Comparison of ENCODE assay signal across 8 cellular contexts in genomic region chr10:22320591-22321155, GRCh38. TPM values are rescaled to one million over a fixed set of nuclear protein-coding genes. Genes with fewer than 3 reads are reported as not detected.
DNase-seq lines count a peak whose midpoint lies in the region; ATAC-seq and TF ChIP-seq lines count a peak whose summit lies in the region.

Gene BMI1, plus strand, starts transcription at chr10:22321099. Its CDS starts 5,351 bp downstream, at chr10:22326450.

- peak within 1 kb of the TSS; percentile 94 for H3K27ac Mint-ChIP-seq in endothelial cell (ENCODE audit: unreplicated experiment)
- H3K27ac Mint-ChIP-seq in memory B cell = peak within 1 kb of the TSS; percentile 96

- H3K4me1 Mint-ChIP-seq in endothelial cell (ENCODE audit: unreplicated experiment) (peaks cover 30% of the 10 kb centered on the region), memory B cell (peaks cover 32% of the 10 kb centered on the region)

- peak within 1 kb of the TSS; percentile 98 for H3K4me3 Mint-ChIP-seq in endothelial cell (ENCODE audit: unreplicated experiment)
- peak within 1 kb of the TSS; percentile 92 for H3K4me3 Mint-ChIP-seq in memory B cell

- peaks cover 20% of the 10 kb centered on the region for H3K27me3 Mint-ChIP-seq in endothelial cell (ENCODE audit: unreplicated experiment)
- H3K27me3 Mint-ChIP-seq in memory B cell = no peaks in the 10 kb centered on the region

- H3K36me3 Mint-ChIP-seq in endothelial cell (ENCODE audit: low read depth, unreplicated experiment) = peaks cover 14% of the 10 kb centered on the region
- peaks cover 2% of the 10 kb centered on the region for H3K36me3 Mint-ChIP-seq in memory B cell

- TF ChIP-seq CTCF in endothelial cell (IDR thresholded peaks at IDR 0.05; ENCODE audit: unreplicated experiment) = no peak

- ATAC-seq in HG03045 (IDR thresholded peaks at IDR 0.05; ENCODE audit: unreplicated experiment) = peak; percentile 20
- ATAC-seq in memory B cell (ENCODE audit: low read depth) = peak; percentile 10
- ATAC-seq in stimulated activated naive CD8-positive, alpha-beta T cell treated with anti-CD3 and anti-CD28 coated beads, Interleukin-15, Interleukin-2, amounts not matched to agents 100 U/mL and 50 U/mL, for 24 hours = peak; percentile 23

- H3K9me3 Mint-ChIP-seq in endothelial cell (ENCODE audit: unreplicated experiment) (no peaks in the 10 kb centered on the region), memory B cell (no peaks in the 10 kb centered on the region)

- DNase-seq in NCI-H2081 (lab: John Stamatoyannopoulos, UW) (peak; percentile 62 to 70), NCI-H2081 treated with DMSO at 0.1 percent for 48 hours (lab: John Stamatoyannopoulos, UW) (no peak), NCI-H82 (lab: John Stamatoyannopoulos, UW) (peak; percentile 87), activated T-cell treated with anti-CD3 and anti-CD28 coated beads for 48 hours (ENCODE audit: low read depth) (peak; percentile 63), endothelial cell (ENCODE audit: low spot score) (peak; percentile 70), memory B cell (ENCODE audit: low spot score in 2 of 2) (peak in 1 of 2 donors; percentile 48)
- peak; percentile 70 for DNase-seq in stimulated activated naive CD8-positive, alpha-beta T cell treated with anti-CD3 and anti-CD28 coated beads, Interleukin-15, Interleukin-2, amounts not matched to agents 100 U/mL and 50 U/mL, for 24 hours

RNA-seq across cellular contexts. Expression of gene BMI1, which starts in this region (rescaled TPM):
- 23.6 TPM for total RNA-seq in endothelial cell (ENCODE audit: unreplicated experiment)
